In the genomic region with DNA sequence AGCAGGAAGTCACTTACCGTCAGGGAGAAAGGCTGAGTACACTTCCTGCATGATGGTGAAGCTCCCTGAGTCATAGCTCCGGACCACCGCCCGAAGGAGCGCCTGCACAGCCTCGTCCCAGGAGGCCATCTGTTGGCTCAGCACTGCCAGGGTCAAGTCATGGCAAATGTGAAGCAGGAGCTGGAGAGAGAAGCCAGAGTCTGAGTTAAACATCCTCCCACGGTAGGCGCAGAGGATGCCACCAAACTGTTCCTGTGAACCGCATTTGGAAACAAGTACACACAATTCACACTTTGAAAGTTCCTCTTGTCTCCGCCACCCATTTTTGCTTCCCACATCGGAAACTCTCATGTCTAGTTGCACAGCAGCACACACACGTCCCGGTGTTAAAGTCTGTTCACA, we compare ENCODE assay signal across 21 cellular contexts. TPM values are rescaled to one million over a fixed set of nuclear protein-coding genes. Genes with fewer than 3 reads are reported as not detected.
DNase-seq lines count a peak whose midpoint lies in the region; ATAC-seq and TF ChIP-seq lines count a peak whose summit lies in the region.
"Had no signal": no experiment of that assay in that cellular context is flagged by ENCODE, and none has a peak within 500 bp of the region (broad histone marks: within the 10 kb centered on the region; RNA-seq: fewer than 3 reads in every experiment).

No MANE protein-coding gene starts in this region.

- POLR2A ChIA-PET in CD8-positive, alpha-beta T cell (lab: Charles Lee), result no interaction called here

- CTCF ChIA-PET in CD8-positive, alpha-beta T cell (lab: Charles Lee), result interaction anchor here (1.0 kb wide), 1 partner anchor 12 kb away, joined by 3 read pairs; no protein-coding TSS in a partner anchor
- CTCF ChIA-PET in activated naive CD4-positive, alpha-beta T cell treated with anti-CD3 and anti-CD28 coated beads for 36 hours (lab: Charles Lee), result no interaction called here

- no peaks in the 10 kb centered on the region for H3K9me3 ChIP-seq in CD8-positive, alpha-beta T cell (ENCODE audit: low read length)
- H3K9me3 ChIP-seq in gastroesophageal sphincter (peaks cover 0 to 7% (median 0%) of the 10 kb centered on the region in 3 donors), suprapubic skin (no peaks in the 10 kb centered on the region)
- H3K9me3 ChIP-seq: Caco-2 had no signal

- H3K4me3 Mint-ChIP-seq in CD8-positive, alpha-beta T cell, result no peak overlapping the region
- H3K4me3 Mint-ChIP-seq in activated naive CD4-positive, alpha-beta T cell treated with anti-CD3 and anti-CD28 coated beads for 36 hours, result no peak overlapping the region
- H3K4me3 Mint-ChIP-seq: GM23338 had no signal

- peaks cover 1% of the 10 kb centered on the region for H3K9me3 Mint-ChIP-seq in CD8-positive, alpha-beta T cell
- peaks cover 5% of the 10 kb centered on the region for H3K9me3 Mint-ChIP-seq in activated naive CD4-positive, alpha-beta T cell treated with anti-CD3 and anti-CD28 coated beads for 36 hours

- no peak for ATAC-seq in CD8-positive, alpha-beta T cell
- ATAC-seq in gastroesophageal sphincter (peak; percentile 28), GM19463 (IDR thresholded peaks at IDR 0.05; ENCODE audit: unreplicated experiment) (no peak)
- ATAC-seq: GM12878, GM23338, HCT116, SK-N-SH treated with all-trans-retinoic acid at 6 μM for 48 hours had no signal

- TF ChIP-seq EP300 in gastroesophageal sphincter (IDR thresholded peaks at IDR 0.05), result no peak
- no peak for TF ChIP-seq EP300 in suprapubic skin (IDR thresholded peaks at IDR 0.05)

- 84 to 91% methylated on average over 4 to 5 of the region's 13 CpGs for WGBS in gastroesophageal sphincter (ENCODE audit: low coverage in 1 of 2), 2 donors
- 70% methylated on average over 12 of the region's 13 CpGs for WGBS in suprapubic skin

- H3K27ac ChIP-seq in CD8-positive, alpha-beta T cell (ENCODE audit: low read depth, low read length), result no peak overlapping the region
- no peak overlapping the region for H3K27ac ChIP-seq in gastroesophageal sphincter
- peak overlapping the region; percentile 59 for H3K27ac ChIP-seq in suprapubic skin

- TF ChIP-seq POLR2A in gastroesophageal sphincter (IDR thresholded peaks at IDR 0.05) (no peak), suprapubic skin (IDR thresholded peaks at IDR 0.05) (no peak)

- peaks cover 91% of the 10 kb centered on the region for H3K36me3 Mint-ChIP-seq in CD8-positive, alpha-beta T cell
- H3K36me3 Mint-ChIP-seq in activated naive CD4-positive, alpha-beta T cell treated with anti-CD3 and anti-CD28 coated beads for 36 hours (ENCODE audit: low read depth), result peaks cover 72% of the 10 kb centered on the region

- no peak for TF ChIP-seq CTCF in CD8-positive, alpha-beta T cell (IDR thresholded peaks at IDR 0.05)
- TF ChIP-seq CTCF in gastroesophageal sphincter (IDR thresholded peaks at IDR 0.05) (no peak), suprapubic skin (IDR thresholded peaks at IDR 0.05) (no peak)

- DNase-seq in CD8-positive, alpha-beta T cell, result no peak
- DNase-seq in HT1080 (ENCODE audit: low read depth), result peak; percentile 40
- DNase-seq in suprapubic skin (ENCODE audit: low spot score in 2 of 2), result no peak
- no peak for DNase-seq in SIG-M5 treated with dmso at 0.1 percent for 504 hours (lab: John Stamatoyannopoulos, UW; ENCODE audit: unreplicated experiment)
- DNase-seq in activated naive CD4-positive, alpha-beta T cell treated with anti-CD3 and anti-CD28 coated beads for 36 hours, result no peak
- DNase-seq: AML-193, Caco-2, DMS153, MM.1S, NCI-H1092, NCI-H1436 treated with DMSO at 0.1 percent for 48 hours, NCI-H2029 treated with DMSO at 0.1 percent for 48 hours, NCI-H2171, NCI-H446, SHP77 treated with DMSO at 0.1 percent for 48 hours had no signal

- peaks cover 52% of the 10 kb centered on the region for H3K36me3 ChIP-seq in CD8-positive, alpha-beta T cell (ENCODE audit: insufficient read depth, low read length)
- H3K36me3 ChIP-seq in gastroesophageal sphincter (peaks cover 8 to 100% of the 10 kb centered on the region in 2 donors), suprapubic skin (peaks cover 96% of the 10 kb centered on the region)

- intact Hi-C loops in CD8-positive, alpha-beta T cell (cut with DNase I, micrococcal nuclease), result no loop called here
- intact Hi-C loops in activated naive CD4-positive, alpha-beta T cell treated with anti-CD3 and anti-CD28 coated beads for 36 hours (cut with micrococcal nuclease), result no loop called here

- no peaks in the 10 kb centered on the region for H3K4me1 Mint-ChIP-seq in CD8-positive, alpha-beta T cell (ENCODE audit: low read depth)
- no peaks in the 10 kb centered on the region for H3K4me1 Mint-ChIP-seq in activated naive CD4-positive, alpha-beta T cell treated with anti-CD3 and anti-CD28 coated beads for 36 hours (ENCODE audit: low read depth)
- H3K4me1 Mint-ChIP-seq: GM23338 had no signal

- no peaks in the 10 kb centered on the region for H3K4me1 ChIP-seq in CD8-positive, alpha-beta T cell (ENCODE audit: insufficient read depth, low read length)
- H3K4me1 ChIP-seq in gastroesophageal sphincter, result no peaks in the 10 kb centered on the region
- H3K4me1 ChIP-seq in suprapubic skin, result peaks cover 5% of the 10 kb centered on the region
- H3K4me1 ChIP-seq: Caco-2 had no signal

- no peaks in the 10 kb centered on the region for H3K27me3 ChIP-seq in CD8-positive, alpha-beta T cell (ENCODE audit: insufficient read depth, low read length)
- H3K27me3 ChIP-seq in gastroesophageal sphincter (no peaks in the 10 kb centered on the region), suprapubic skin (no peaks in the 10 kb centered on the region)

- H3K27me3 Mint-ChIP-seq in CD8-positive, alpha-beta T cell (ENCODE audit: low read depth), result no peaks in the 10 kb centered on the region
- no peaks in the 10 kb centered on the region for H3K27me3 Mint-ChIP-seq in activated naive CD4-positive, alpha-beta T cell treated with anti-CD3 and anti-CD28 coated beads for 36 hours (ENCODE audit: low read depth)

- H3K27ac Mint-ChIP-seq in CD8-positive, alpha-beta T cell, result peak overlapping the region; percentile 8
- no peak overlapping the region for H3K27ac Mint-ChIP-seq in activated naive CD4-positive, alpha-beta T cell treated with anti-CD3 and anti-CD28 coated beads for 36 hours
- H3K27ac Mint-ChIP-seq: GM23338 had no signal

- no peak overlapping the region for H3K4me3 ChIP-seq in CD8-positive, alpha-beta T cell (ENCODE audit: low read depth, low read length)
- no peak overlapping the region for H3K4me3 ChIP-seq in gastroesophageal sphincter
- no peak overlapping the region for H3K4me3 ChIP-seq in suprapubic skin
- H3K4me3 ChIP-seq: GM12878, GM23338 had no signal

RNA-seq across cellular contexts. Expression of gene CNOT8, which starts 33.9 kb away (rescaled TPM):
- total RNA-seq in CD8-positive, alpha-beta T cell, result 100 to 1,000 TPM; 139 to 145 TPM
- 40.0 and 52.5 TPM in 2 replicates for total RNA-seq in HT1080 (2014; rRNA removed; shearing (Covaris generic))
- polyA plus RNA-seq in HT1080 (2015; cell fraction: cytosol; rRNA removed), result 55.5 and 57.8 TPM in 2 replicates
- 55.3 and 57.5 TPM in 2 replicates for polyA plus RNA-seq in HT1080 (2015; cell fraction: nucleus; rRNA removed)
- total RNA-seq in gastroesophageal sphincter (10 to 100 TPM; 53.6 to 71.5 (median 61.5) TPM), suprapubic skin (10 to 100 TPM; 55.3 to 83.5 (median 76.6) TPM)
- total RNA-seq in activated naive CD4-positive, alpha-beta T cell treated with anti-CD3 and anti-CD28 coated beads for 36 hours, result 10 to 100 TPM; 63.5 to 65.3 TPM

RNA-seq across cellular contexts. Expression of gene FAXDC2, which starts 42.0 kb away (rescaled TPM):
- under 1 TPM; 0.28 to 0.38 TPM for total RNA-seq in CD8-positive, alpha-beta T cell
- 0.90 and 1.4 TPM in 2 replicates for total RNA-seq in HT1080 (2014; rRNA removed; shearing (Covaris generic))
- polyA plus RNA-seq in HT1080 (2015; cell fraction: cytosol; rRNA removed), result 2.5 and 2.8 TPM in 2 replicates
- 5.4 and 6.9 TPM in 2 replicates for polyA plus RNA-seq in HT1080 (2015; cell fraction: nucleus; rRNA removed)
- total RNA-seq in gastroesophageal sphincter, result 10 to 100 TPM; 26.6 to 75.5 (median 46.4) TPM
- total RNA-seq in suprapubic skin, result 10 to 100 TPM; 27.1 to 62.1 (median 40.8) TPM
- total RNA-seq in activated naive CD4-positive, alpha-beta T cell treated with anti-CD3 and anti-CD28 coated beads for 36 hours, result not detected

RNA-seq across cellular contexts. Expression of gene GEMIN5, which starts 45.6 kb away (rescaled TPM):
- 1 to 10 TPM; 3.3 to 4.3 TPM for total RNA-seq in CD8-positive, alpha-beta T cell
- 27.0 and 28.6 TPM in 2 replicates for total RNA-seq in HT1080 (2014; rRNA removed; shearing (Covaris generic))
- polyA plus RNA-seq in HT1080 (2015; cell fraction: cytosol; rRNA removed), result 11.3 and 13.3 TPM in 2 replicates
- 32.8 and 35.9 TPM in 2 replicates for polyA plus RNA-seq in HT1080 (2015; cell fraction: nucleus; rRNA removed)
- 10 to 100 TPM; 15.8 to 30.0 (median 19.4) TPM for total RNA-seq in gastroesophageal sphincter
- total RNA-seq in suprapubic skin, result 10 to 100 TPM; 14.7 to 26.8 (median 17.9) TPM
- 10 to 100 TPM; 20.1 to 23.3 TPM for total RNA-seq in activated naive CD4-positive, alpha-beta T cell treated with anti-CD3 and anti-CD28 coated beads for 36 hours

RNA-seq across cellular contexts. Expression of gene MRPL22, which starts 48.5 kb away (rescaled TPM):
- total RNA-seq in CD8-positive, alpha-beta T cell, result 10 to 100 TPM; 42.2 TPM
- 34.0 and 39.7 TPM in 2 replicates for total RNA-seq in HT1080 (2014; rRNA removed; shearing (Covaris generic))
- polyA plus RNA-seq in HT1080 (2015; cell fraction: cytosol; rRNA removed), result 27.7 and 41.9 TPM in 2 replicates
- polyA plus RNA-seq in HT1080 (2015; cell fraction: nucleus; rRNA removed), result 16.8 and 36.2 TPM in 2 replicates
- total RNA-seq in gastroesophageal sphincter (10 to 100 TPM; 14.8 to 23.5 (median 20.5) TPM), suprapubic skin (10 to 100 TPM; 12.2 to 30.2 (median 21.7) TPM)
- total RNA-seq in activated naive CD4-positive, alpha-beta T cell treated with anti-CD3 and anti-CD28 coated beads for 36 hours, result 10 to 100 TPM; 88.3 to 92.2 TPM

Comparison
In these comparisons a context has a peak if more than half of its experiments do, and no peak if none do; other contexts are left out.
1. RNA of gene FAXDC2, which starts 42.0 kb away (total RNA-seq): 26.6 to 75.5 TPM in gastroesophageal sphincter and 27.1 to 62.1 TPM in suprapubic skin; 0.90 to 1.4 TPM in HT1080, 0.28 to 0.38 TPM in CD8-positive, alpha-beta T cell and not detected in activated naive CD4-positive, alpha-beta T cell treated with anti-CD3 and anti-CD28 coated beads for 36 hours; every median in the first group is over 10 times any median in the second.